In the genomic region with DNA sequence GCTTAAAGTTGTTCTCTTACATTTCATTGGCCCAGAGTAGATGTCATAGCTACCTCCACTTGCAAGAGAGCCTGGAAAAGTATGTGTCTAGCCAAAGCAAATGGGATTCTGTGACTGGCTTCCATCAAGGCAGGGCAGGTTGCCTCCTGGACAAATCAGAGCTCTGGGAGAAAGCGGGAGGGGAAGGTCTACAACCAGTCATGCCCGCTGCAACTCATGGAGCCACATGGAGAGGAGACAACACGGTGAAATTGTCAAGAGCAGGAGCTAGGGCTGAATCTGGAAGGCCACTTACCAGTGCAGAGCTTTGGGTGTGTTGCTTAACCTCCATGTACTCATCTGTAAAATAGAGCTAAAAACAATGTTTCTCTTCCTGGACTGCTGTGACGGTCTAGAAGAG, we compare ENCODE assay signal across 34 cellular contexts.
"Had no signal": no experiment of that assay in that cellular context is flagged by ENCODE, and none has a peak within 500 bp of the region (broad histone marks: within the 10 kb centered on the region; RNA-seq: fewer than 3 reads in every experiment).

No MANE protein-coding gene starts in this region.

- DNase-seq: activated effector memory CD4-positive, alpha-beta T cell treated with anti-CD3 and anti-CD28 coated beads, Interleukin-2, amount 50 U/mL, for 16 hours; activated effector memory CD4-positive, alpha-beta T cell treated with Interleukin-2 at 50 U/mL for 16 hours; activated gamma-delta T cell; activated gamma-delta T cell treated with Interleukin-2 at 50 U/mL for 16 hours; activated naive CD4-positive, alpha-beta T cell; activated naive CD4-positive, alpha-beta T cell treated with anti-CD3 and anti-CD28 coated beads for 36 hours; activated naive CD4-positive, alpha-beta T cell treated with anti-CD3 and anti-CD28 coated beads, Interleukin-2, amount 10 ng/mL, durations not matched to agents 7 days and 5 days; activated naive CD4-positive, alpha-beta T cell treated with anti-CD3 and anti-CD28 coated beads, Interleukin-2, amount 50 U/mL, for 16 hours; activated naive CD4-positive, alpha-beta T cell treated with Interleukin-2 at 50 U/mL for 16 hours; activated naive CD8-positive, alpha-beta T cell treated with anti-CD3 and anti-CD28 coated beads for 36 hours; activated naive CD8-positive, alpha-beta T cell treated with anti-CD3 and anti-CD28 coated beads, Interleukin-2, amount 10 ng/mL, durations not matched to agents 7 days and 5 days; activated naive CD8-positive, alpha-beta T cell treated with anti-CD3 and anti-CD28 coated beads, Interleukin-2, amount 50 U/mL, for 24 hours; activated T-cell treated with anti-CD3 and anti-CD28 coated beads, Interleukin-2, amount 50 U/mL, for 1 hour; activated T-cell treated with anti-CD3 and anti-CD28 coated beads, Interleukin-2, amount 50 U/mL, for 24 hours; activated T-cell treated with anti-CD3 and anti-CD28 coated beads, Interleukin-2, amount 50 U/mL, for 4 hours; activated T-cell treated with anti-CD3 and anti-CD28 coated beads, Interleukin-2, amount 50 U/mL, for 48 hours; activated T-cell treated with anti-CD3 and anti-CD28 coated beads, Interleukin-2, amount 50 U/mL, for 72 hours; adrenal gland; amniotic stem cell; amygdala; anterior cingulate cortex; aorta; body of pancreas; brain microvascular endothelial cell; caudate nucleus; central memory CD4-positive, alpha-beta T cell; cerebellar nuclear complex had no signal

- H3K27ac ChIP-seq: adrenal gland, ascending aorta, body of pancreas, brain microvascular endothelial cell, breast epithelium, cardiac muscle cell had no signal

- ATAC-seq: activated naive CD4-positive, alpha-beta T cell treated with anti-CD3 and anti-CD28 coated beads, Interleukin-2, amount 50 U/mL, for 72 hours; activated naive CD8-positive, alpha-beta T cell treated with anti-CD3 and anti-CD28 coated beads, Interleukin-2, amount 50 U/mL, for 24 hours; activated T-cell treated with anti-CD3 and anti-CD28 coated beads, Interleukin-2, amount 50 U/mL, for 4 hours; activated T-cell treated with anti-CD3 and anti-CD28 coated beads, Interleukin-2, amount 50 U/mL, for 72 hours; activated T-helper 17 cell treated with anti-CD3 and anti-CD28 coated beads, Interleukin-2, amount 50 U/mL, for 72 hours; body of pancreas had no signal

- H3K4me3 ChIP-seq: adrenal gland, ascending aorta, body of pancreas, breast epithelium, cardiac muscle cell had no signal

- H3K27me3 ChIP-seq: adrenal gland, ascending aorta, body of pancreas, brain microvascular endothelial cell, breast epithelium, cardiac muscle cell had no signal

- H3K4me1 ChIP-seq: adrenal gland, ascending aorta, body of pancreas, breast epithelium had no signal

- H3K9me3 ChIP-seq: adrenal gland, ascending aorta, body of pancreas, breast epithelium had no signal

- H3K36me3 ChIP-seq: adrenal gland, brain microvascular endothelial cell, breast epithelium, cardiac muscle cell had no signal

- FAIRE-seq: astrocyte, bronchial epithelial cell had no signal
